In the genomic region with DNA sequence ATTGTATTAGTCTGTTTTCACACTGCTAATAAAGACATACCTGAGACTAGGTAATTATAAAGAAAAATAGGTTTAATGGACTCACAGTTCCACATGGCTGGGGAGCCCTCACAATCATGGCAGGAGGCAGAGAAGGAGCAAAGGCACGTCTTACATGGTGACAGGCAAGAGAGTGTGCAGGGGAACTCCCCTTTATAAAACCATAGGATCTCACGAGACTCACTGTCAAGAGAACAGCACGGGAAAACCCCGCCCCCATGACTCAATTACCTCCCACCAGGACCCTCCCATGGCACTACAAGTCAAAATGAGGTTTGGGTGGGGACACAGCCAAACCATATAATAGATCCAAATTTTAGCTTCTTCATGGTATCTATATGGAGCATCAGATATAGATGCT, we compare ENCODE assay signal across 1 cellular context.
TF ChIP-seq lines count a peak whose summit lies in the region.

No MANE protein-coding gene starts in this region.

TF ChIP-seq in K562, 482 proteins besides CTCF, POLR2A, EP300 and RAD21:
- TF ChIP-seq, protein P1, sequence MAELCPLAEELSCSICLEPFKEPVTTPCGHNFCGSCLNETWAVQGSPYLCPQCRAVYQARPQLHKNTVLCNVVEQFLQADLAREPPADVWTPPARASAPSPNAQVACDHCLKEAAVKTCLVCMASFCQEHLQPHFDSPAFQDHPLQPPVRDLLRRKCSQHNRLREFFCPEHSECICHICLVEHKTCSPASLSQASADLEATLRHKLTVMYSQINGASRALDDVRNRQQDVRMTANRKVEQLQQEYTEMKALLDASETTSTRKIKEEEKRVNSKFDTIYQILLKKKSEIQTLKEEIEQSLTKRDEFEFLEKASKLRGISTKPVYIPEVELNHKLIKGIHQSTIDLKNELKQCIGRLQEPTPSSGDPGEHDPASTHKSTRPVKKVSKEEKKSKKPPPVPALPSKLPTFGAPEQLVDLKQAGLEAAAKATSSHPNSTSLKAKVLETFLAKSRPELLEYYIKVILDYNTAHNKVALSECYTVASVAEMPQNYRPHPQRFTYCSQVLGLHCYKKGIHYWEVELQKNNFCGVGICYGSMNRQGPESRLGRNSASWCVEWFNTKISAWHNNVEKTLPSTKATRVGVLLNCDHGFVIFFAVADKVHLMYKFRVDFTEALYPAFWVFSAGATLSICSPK (IDR thresholded peaks at IDR 0.05; ENCODE audit: borderline replicate concordance): no peak
- peak; percentile 93 for TF ChIP-seq ZNF431 (CRISPR knock-in tag; IDR thresholded peaks at IDR 0.05)
